In the genomic region with DNA sequence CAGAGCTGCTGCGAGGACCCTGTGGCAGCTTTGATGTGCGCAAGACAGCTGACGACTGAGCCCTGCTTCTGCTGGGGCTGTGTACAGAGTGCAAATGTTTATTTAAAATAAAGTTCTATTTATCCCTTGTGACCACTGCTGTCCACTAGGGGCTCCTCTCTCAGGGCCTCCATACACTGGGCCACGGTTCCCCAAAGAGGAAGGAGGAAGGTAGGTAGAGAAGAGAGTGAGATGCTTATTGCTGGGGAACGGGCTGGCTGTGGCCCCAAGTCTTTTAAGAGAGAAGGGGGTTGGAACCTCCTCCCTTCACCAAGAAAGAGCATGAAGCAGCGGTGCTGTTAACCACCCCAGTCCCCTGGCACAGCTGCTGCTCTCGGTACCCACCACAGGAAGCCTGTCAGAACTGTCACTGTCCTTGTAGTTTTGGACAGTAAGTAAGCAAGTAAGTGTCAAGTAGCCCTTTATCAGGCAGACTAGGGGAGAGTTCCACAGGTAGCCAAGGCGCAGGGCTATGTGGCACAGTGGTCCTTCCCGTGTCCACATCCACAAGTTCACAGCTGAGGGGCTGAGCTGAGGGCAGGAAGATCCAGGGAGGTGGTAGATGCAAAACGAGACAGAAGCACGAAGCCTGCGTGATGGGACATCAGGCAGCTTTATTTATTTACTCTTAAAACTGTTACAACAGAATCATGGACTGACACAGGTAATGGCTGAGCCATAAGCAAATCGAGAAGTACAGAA, we compare ENCODE assay signal across 8 cellular contexts. TPM values are rescaled to one million over a fixed set of nuclear protein-coding genes. Genes with fewer than 3 reads are reported as not detected.
DNase-seq lines count a peak whose midpoint lies in the region; ATAC-seq and TF ChIP-seq lines count a peak whose summit lies in the region.

No MANE protein-coding gene starts in this region.

- H3K4me3 Mint-ChIP-seq in HFFc6: no peak overlapping the region; the same call in 1 of the 2 replicates

- no peaks in the 10 kb centered on the region for H3K4me1 Mint-ChIP-seq in HFFc6 (ENCODE audit: low read depth)

- peaks cover 24% of the 10 kb centered on the region; the same call in 1 of the 2 replicates for H3K36me3 Mint-ChIP-seq in HFFc6 (ENCODE audit: low read depth)

- CTCF ChIA-PET in BJ (lab: Yijun Ruan, JAX): interaction anchor here (0.9 to 3.3 kb wide), 10 partner anchors 9 to 333 kb away, joined by 3 to 19 read pairs (median 5); no protein-coding TSS in a partner anchor

- H3K9me3 ChIP-seq in ascending aorta (no peaks in the 10 kb centered on the region), right lobe of liver (no peaks in the 10 kb centered on the region)

- H3K36me3 ChIP-seq in BJ (ENCODE audit: control insufficient read depth, insufficient read depth, low read length) (peaks cover 61% of the 10 kb centered on the region), ascending aorta (peaks cover 90 to 96% of the 10 kb centered on the region in 2 donors), right lobe of liver (peaks cover 0 to 70% (median 29%) of the 10 kb centered on the region in 4 donors)

- H3K27me3 ChIP-seq in BJ (ENCODE audit: control insufficient read depth, insufficient read depth, low read length) (no peaks in the 10 kb centered on the region), ascending aorta (no peaks in the 10 kb centered on the region), right lobe of liver (no peaks in the 10 kb centered on the region)

- DNase-seq in BJ (ENCODE audit: low read depth) (no peak), HFFc6 (peak; percentile 21), ascending aorta (ENCODE audit: low spot score in 2 of 2) (no peak), right lobe of liver (no peak), NCI-H1436 (lab: John Stamatoyannopoulos, UW) (no peak)

- ATAC-seq in right lobe of liver (peak; percentile 34 to 48 (median 41)), GM21529 (IDR thresholded peaks at IDR 0.05; ENCODE audit: unreplicated experiment) (no peak), HG03280 (IDR thresholded peaks at IDR 0.05; ENCODE audit: unreplicated experiment) (no peak), HG02571 (IDR thresholded peaks at IDR 0.05; ENCODE audit: unreplicated experiment) (no peak)

- POLR2A ChIA-PET in BJ (lab: Charles Lee): no interaction called here

- peaks cover 35% of the 10 kb centered on the region for H3K27me3 Mint-ChIP-seq in HFFc6 (ENCODE audit: insufficient read depth)

- no peaks in the 10 kb centered on the region; the same call in 1 of the 2 replicates for H3K9me3 Mint-ChIP-seq in HFFc6

- TF ChIP-seq CTCF in BJ (IDR thresholded peaks at IDR 0.05; ENCODE audit: insufficient read depth, low read depth, low read length) (peak; percentile 65), HFFc6 (IDR thresholded peaks at IDR 0.05) (peak; percentile 76), ascending aorta (IDR thresholded peaks at IDR 0.05) (peak; percentile 24 to 39 (median 30)), right lobe of liver (IDR thresholded peaks at IDR 0.05) (peak in 2 of 4 donors; percentile 31 to 37)

- 51% methylated on average over 9 of the region's 13 CpGs for WGBS in right lobe of liver (ENCODE audit: insufficient coverage, low coverage, low lambda C conversion rate, missing lambda C conversion rate)

- no peaks in the 10 kb centered on the region for H3K4me1 ChIP-seq in ascending aorta
- H3K4me1 ChIP-seq in right lobe of liver: no peaks in the 10 kb centered on the region

- TF ChIP-seq POLR2A in right lobe of liver (IDR thresholded peaks at IDR 0.05): no peak

- peak overlapping the region; percentile 49 for H3K27ac Mint-ChIP-seq in HFFc6

- H3K4me3 ChIP-seq in BJ (ENCODE audit: low read depth, low read length) (no peak overlapping the region), ascending aorta (no peak overlapping the region), right lobe of liver (no peak overlapping the region)

- no peak overlapping the region for H3K27ac ChIP-seq in ascending aorta
- H3K27ac ChIP-seq in right lobe of liver: no peak overlapping the region

- intact Hi-C loops in ascending aorta (cut with DNase I): no loop called here
- intact Hi-C loops in right lobe of liver (cut with DNase I): no loop called here

RNA-seq across cellular contexts. Expression of a gene that starts 47.3 kb away (rescaled TPM):
- 31.8 and 53.4 TPM in 2 replicates for polyA plus RNA-seq in BJ (2011; rRNA removed)
- polyA minus RNA-seq in BJ (2011; rRNA and poly(A)+ RNA removed): 45.4 and 64.0 TPM in 2 replicates
- 10 to 100 TPM; 54.1 to 64.0 (median 58.4) TPM for total RNA-seq in HFFc6 (2021; fragmentation: NEBNext Ultra II Directional; extraction: Animal tissue kit (Norgen Biotek cat#: 25700))
- 25.8 TPM for total RNA-seq in ascending aorta
- 10 to 100 TPM; 20.1 to 40.9 (median 28.7) TPM for total RNA-seq in right lobe of liver

Comparison
In these comparisons a context has a peak if more than half of its experiments do, and no peak if none do; other contexts are left out.
1. ATAC-seq: peak in right lobe of liver (4 of 4); none in GM21529 (single experiment), HG03280 (single experiment) and HG02571 (single experiment).